ENCODE assay signal across 8 cellular contexts in genomic region chr3:52455283-52456168, GRCh38. TPM values are rescaled to one million over a fixed set of nuclear protein-coding genes. Genes with fewer than 3 reads are reported as not detected.
A peak's percentile ranks its signal among the peaks of the same experiment; 100 is the strongest.
DNase-seq lines count a peak whose midpoint lies in the region; ATAC-seq and TF ChIP-seq lines count a peak whose summit lies in the region.

TSS of gene NISCH (plus strand) at chr3:52455604. CDS start at chr3:52455642, 38 bp downstream.

- CTCF ChIA-PET in HEK293T (lab: Yijun Ruan, JAX): interaction anchor here (0.6 kb wide), 1 partner anchor 319 kb away, joined by 3 read pairs; no protein-coding TSS in a partner anchor

- no peaks in the 10 kb centered on the region for H4K20me1 ChIP-seq in hepatocyte (ENCODE audit: insufficient read depth, poor library complexity, severe bottlenecking)

- H3K9me2 ChIP-seq in hepatocyte (replicated peaks; ENCODE audit: insufficient read depth): no peaks in the 10 kb centered on the region

- intact Hi-C loops in ascending aorta (cut with DNase I): loop anchor here (2.0 to 10.0 kb wide), 2 partner anchors 81 to 229 kb away; partner anchors contain the start of genes GNL3, PBRM1 and UQCC5

- H3K9me3 ChIP-seq in ascending aorta (no peaks in the 10 kb centered on the region), hepatocyte (ENCODE audit: low read depth) (no peaks in the 10 kb centered on the region)

- peak; percentile 93 for DNase-seq in GM12865 (ENCODE audit: low read depth)
- DNase-seq in HEK293T (ENCODE audit: extremely low spot score): peak; percentile 92
- DNase-seq in NCI-H1092 (lab: John Stamatoyannopoulos, UW): peak; percentile 75
- peak; percentile 89 for DNase-seq in T-helper 22 cell (ENCODE audit: low read depth)
- DNase-seq in ascending aorta (ENCODE audit: low spot score in 2 of 2): peak; percentile 46 to 95
- peak; percentile 97 for DNase-seq in hepatocyte (ENCODE audit: low spot score)
- no peak for DNase-seq in retinal pigment epithelial cell (ENCODE audit: low read depth)

- H3K27me3 ChIP-seq in ascending aorta (no peaks in the 10 kb centered on the region), hepatocyte (no peaks in the 10 kb centered on the region)

- H3K4me1 ChIP-seq in ascending aorta: peaks cover 12 to 14% of the 10 kb centered on the region in 2 donors
- peaks cover 21% of the 10 kb centered on the region for H3K4me1 ChIP-seq in hepatocyte (ENCODE audit: insufficient read depth)

- peaks cover 52% of the 10 kb centered on the region for H3K79me2 ChIP-seq in hepatocyte

- peak within 1 kb of the TSS; percentile 96 for H3K4me2 ChIP-seq in hepatocyte

- 2% methylated on average over 37 of the region's 86 CpGs for WGBS in hepatocyte (ENCODE audit: low lambda C conversion rate, missing lambda C conversion rate)

- POLR2A ChIA-PET in HEK293T (lab: Yijun Ruan, JAX): no interaction called here

- peak within 1 kb of the TSS; percentile 97 for H3K4me3 ChIP-seq in GM12865 (ENCODE audit: low read depth, low read length)
- peak within 1 kb of the TSS; percentile 93 to 94 for H3K4me3 ChIP-seq in ascending aorta
- H3K4me3 ChIP-seq in hepatocyte: peak within 1 kb of the TSS; percentile 67
- peak within 1 kb of the TSS; percentile 89 for H3K4me3 ChIP-seq in retinal pigment epithelial cell (ENCODE audit: low read length)

- peaks cover 22 to 24% of the 10 kb centered on the region in 2 donors for H3K36me3 ChIP-seq in ascending aorta
- H3K36me3 ChIP-seq in hepatocyte (replicated peaks; ENCODE audit: insufficient read depth, low read depth): peaks cover 2% of the 10 kb centered on the region

- H2AFZ ChIP-seq in hepatocyte: peak within 1 kb of the TSS; percentile 67

- TF ChIP-seq CTCF in GM12865 (IDR thresholded peaks at IDR 0.05; ENCODE audit: insufficient read depth, low read depth, low read length, missing control alignments) (no peak), ascending aorta (IDR thresholded peaks at IDR 0.05) (no peak), hepatocyte (IDR thresholded peaks at IDR 0.05; ENCODE audit: poor library complexity) (no peak), retinal pigment epithelial cell (conservative IDR thresholded peaks at IDR 0.05; ENCODE audit: low read depth, low read length) (no peak)

- no peak for ATAC-seq in HG03378 (IDR thresholded peaks at IDR 0.05; ENCODE audit: unreplicated experiment)

- peak within 1 kb of the TSS; percentile 89 to 94 for H3K27ac ChIP-seq in ascending aorta
- peak within 1 kb of the TSS; percentile 83 for H3K27ac ChIP-seq in hepatocyte

TF ChIP-seq in HEK293T, 16 proteins besides CTCF, POLR2A, EP300 and RAD21:
- no peak; the same call in 1 of the 2 replicates for TF ChIP-seq L3MBTL2 (conservative IDR thresholded peaks at IDR 0.05)
- no peak; the same call in 1 of the 2 replicates for TF ChIP-seq ELF4 (IDR thresholded peaks at IDR 0.05)
- peak; percentile 98 for TF ChIP-seq PKNOX1 (IDR thresholded peaks at IDR 0.05)
- TF ChIP-seq LEF1 (IDR thresholded peaks at IDR 0.05; ENCODE audit: borderline replicate concordance): no peak
- TF ChIP-seq FOXM1 (IDR thresholded peaks at IDR 0.05; ENCODE audit: borderline replicate concordance): no peak
- peak; percentile 58; the same call in 1 of the 2 replicates for TF ChIP-seq ARNT (IDR thresholded peaks at IDR 0.05)

RNA-seq across cellular contexts. Expression of gene NISCH, which starts in this region (rescaled TPM):
- 58.3 TPM for total RNA-seq in ascending aorta
- 52.1 and 74.5 TPM in 2 replicates for total RNA-seq in hepatocyte
- 58.9 and 66.3 TPM in 2 replicates for polyA plus RNA-seq in hepatocyte
